ENCODE assay signal across 1 cellular context in the genomic region with DNA sequence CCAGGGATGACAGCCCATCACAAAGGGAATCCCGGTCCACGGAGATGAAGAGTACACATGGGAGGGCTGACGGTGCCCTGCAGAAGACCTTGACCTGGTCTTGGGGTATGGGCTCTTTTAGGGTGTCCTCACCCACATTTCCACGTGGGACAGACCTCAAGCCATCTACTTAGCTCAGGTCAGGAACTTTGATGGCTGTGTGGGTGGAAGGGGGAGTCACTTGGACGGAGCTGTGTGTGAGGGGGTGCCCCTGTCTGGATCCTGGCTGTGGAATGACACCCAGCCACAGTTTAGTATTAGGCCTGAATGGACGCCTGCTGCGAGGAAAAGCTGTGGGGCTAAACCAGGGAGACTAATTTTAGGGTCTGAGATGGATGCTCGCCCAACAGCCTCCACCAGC.
TF ChIP-seq lines count a peak whose summit lies in the region.

No MANE protein-coding gene starts in this region.

TF ChIP-seq in K562, 482 proteins besides CTCF, POLR2A, EP300 and RAD21:
- no peak for TF ChIP-seq ZNF174 (CRISPR knock-in tag; IDR thresholded peaks at IDR 0.05)
- TF ChIP-seq TCF7 (IDR thresholded peaks at IDR 0.05; ENCODE audit: borderline replicate concordance) = no peak
- TF ChIP-seq ZNF41 (CRISPR knock-in tag; conservative IDR thresholded peaks at IDR 0.05) = no peak
- no peak for TF ChIP-seq SMARCA5 (IDR thresholded peaks at IDR 0.05)
- TF ChIP-seq POLR2AphosphoS5 (IDR thresholded peaks at IDR 0.05; ENCODE audit: control insufficient read depth, insufficient read depth, low read depth, low read length) = peak; percentile 79; the same call in 1 of the 2 replicates
- TF ChIP-seq NR2F6 (CRISPR knock-in tag; IDR thresholded peaks at IDR 0.05) = no peak
- peak; percentile 48; the same call in 1 of the 2 replicates for TF ChIP-seq SUPT5H (IDR thresholded peaks at IDR 0.05)
- 0 out of 2 replicates have a peak, but pooled peaks have one; percentile 20 for TF ChIP-seq RBFOX2 (IDR thresholded peaks at IDR 0.05; ENCODE audit: low read depth, low read length)
- peak; percentile 18; the same call in 1 of the 2 replicates for TF ChIP-seq EGR1 (conservative IDR thresholded peaks at IDR 0.05)
- TF ChIP-seq THAP7 (CRISPR knock-in tag; IDR thresholded peaks at IDR 0.05) = no peak
